ENCODE assay signal across 1 cellular context in the genomic region with DNA sequence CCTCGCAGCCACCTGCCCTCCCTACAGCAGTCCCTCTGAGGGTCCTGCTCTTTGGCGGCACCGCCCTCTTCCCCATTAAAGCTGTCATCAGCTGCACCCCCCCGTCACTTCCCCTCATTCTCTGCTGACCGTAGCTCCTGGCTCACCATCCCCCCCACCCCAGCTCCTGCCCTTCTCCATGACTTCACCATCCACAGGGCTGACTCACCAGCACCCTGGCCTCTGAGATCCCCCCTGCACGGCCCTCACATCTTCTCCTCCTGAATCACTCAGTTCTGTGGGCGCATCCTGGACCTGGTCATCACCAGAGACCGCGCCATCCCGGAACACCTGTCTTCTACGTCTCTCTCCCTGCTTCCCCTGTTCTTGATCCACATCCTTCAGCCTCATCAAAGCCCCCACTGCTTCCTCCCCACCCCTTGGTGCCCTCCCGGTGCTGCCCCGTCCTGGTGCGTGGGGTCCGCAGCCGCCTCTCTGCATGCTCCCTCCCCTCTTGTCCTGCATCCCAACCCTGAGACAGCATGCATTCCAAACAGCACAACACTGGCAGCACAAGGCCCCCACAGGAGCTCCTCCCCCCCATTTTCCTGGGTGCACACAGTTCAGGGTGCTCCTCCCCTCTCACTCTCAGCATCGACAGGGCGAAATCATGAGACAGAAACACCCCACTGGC.
TF ChIP-seq lines count a peak whose summit lies in the region.

No MANE protein-coding gene starts in this region.

TF ChIP-seq in HepG2, 621 proteins besides CTCF, POLR2A, EP300 and RAD21:
- TF ChIP-seq SRSF9 (IDR thresholded peaks at IDR 0.05; ENCODE audit: borderline replicate concordance, insufficient read depth, low read depth, low read length, poor library complexity, severe bottlenecking) (no peak), ARHGAP35 (CRISPR knock-in tag; IDR thresholded peaks at IDR 0.05; ENCODE audit: borderline replicate concordance) (no peak), ZFP1 (CRISPR knock-in tag; IDR thresholded peaks at IDR 0.05) (no peak), ONECUT2 (CRISPR knock-in tag; IDR thresholded peaks at IDR 0.05) (no peak), MXI1 (IDR thresholded peaks at IDR 0.05; ENCODE audit: borderline replicate concordance, low read depth, low read length) (no peak), ZNF431 (CRISPR knock-in tag; IDR thresholded peaks at IDR 0.05; ENCODE audit: borderline replicate concordance, low read depth) (no peak), ZNF546 (CRISPR knock-in tag; conservative IDR thresholded peaks at IDR 0.05) (no peak), FOXA1 (IDR thresholded peaks at IDR 0.05) (no peak), FOXA1 (CRISPR knock-in tag; IDR thresholded peaks at IDR 0.05) (no peak), ZNF709 (CRISPR knock-in tag; IDR thresholded peaks at IDR 0.05) (no peak), ZNF331 (CRISPR knock-in tag; IDR thresholded peaks at IDR 0.05) (no peak)
- TF ChIP-seq, protein P1, sequence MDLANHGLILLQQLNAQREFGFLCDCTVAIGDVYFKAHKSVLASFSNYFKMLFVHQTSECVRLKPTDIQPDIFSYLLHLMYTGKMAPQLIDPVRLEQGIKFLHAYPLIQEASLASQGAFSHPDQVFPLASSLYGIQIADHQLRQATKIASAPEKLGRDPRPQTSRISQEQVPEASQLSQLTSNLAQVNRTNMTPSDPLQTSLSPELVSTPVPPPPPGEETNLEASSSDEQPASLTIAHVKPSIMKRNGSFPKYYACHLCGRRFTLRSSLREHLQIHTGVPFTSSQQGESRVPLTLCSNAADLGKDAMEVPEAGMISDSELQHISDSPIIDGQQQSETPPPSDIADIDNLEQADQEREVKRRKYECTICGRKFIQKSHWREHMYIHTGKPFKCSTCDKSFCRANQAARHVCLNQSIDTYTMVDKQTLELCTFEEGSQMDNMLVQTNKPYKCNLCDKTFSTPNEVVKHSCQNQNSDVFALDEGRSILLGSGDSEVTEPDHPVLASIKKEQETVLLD (CRISPR knock-in tag; IDR thresholded peaks at IDR 0.05; ENCODE audit: low read depth): no peak
- TF ChIP-seq, protein P2, sequence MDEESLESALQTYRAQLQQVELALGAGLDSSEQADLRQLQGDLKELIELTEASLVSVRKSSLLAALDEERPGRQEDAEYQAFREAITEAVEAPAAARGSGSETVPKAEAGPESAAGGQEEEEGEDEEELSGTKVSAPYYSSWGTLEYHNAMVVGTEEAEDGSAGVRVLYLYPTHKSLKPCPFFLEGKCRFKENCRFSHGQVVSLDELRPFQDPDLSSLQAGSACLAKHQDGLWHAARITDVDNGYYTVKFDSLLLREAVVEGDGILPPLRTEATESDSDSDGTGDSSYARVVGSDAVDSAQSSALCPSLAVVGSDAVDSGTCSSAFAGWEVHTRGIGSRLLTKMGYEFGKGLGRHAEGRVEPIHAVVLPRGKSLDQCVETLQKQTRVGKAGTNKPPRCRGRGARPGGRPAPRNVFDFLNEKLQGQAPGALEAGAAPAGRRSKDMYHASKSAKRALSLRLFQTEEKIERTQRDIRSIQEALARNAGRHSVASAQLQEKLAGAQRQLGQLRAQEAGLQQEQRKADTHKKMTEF (CRISPR knock-in tag; IDR thresholded peaks at IDR 0.05): no peak
- TF ChIP-seq, protein P3, sequence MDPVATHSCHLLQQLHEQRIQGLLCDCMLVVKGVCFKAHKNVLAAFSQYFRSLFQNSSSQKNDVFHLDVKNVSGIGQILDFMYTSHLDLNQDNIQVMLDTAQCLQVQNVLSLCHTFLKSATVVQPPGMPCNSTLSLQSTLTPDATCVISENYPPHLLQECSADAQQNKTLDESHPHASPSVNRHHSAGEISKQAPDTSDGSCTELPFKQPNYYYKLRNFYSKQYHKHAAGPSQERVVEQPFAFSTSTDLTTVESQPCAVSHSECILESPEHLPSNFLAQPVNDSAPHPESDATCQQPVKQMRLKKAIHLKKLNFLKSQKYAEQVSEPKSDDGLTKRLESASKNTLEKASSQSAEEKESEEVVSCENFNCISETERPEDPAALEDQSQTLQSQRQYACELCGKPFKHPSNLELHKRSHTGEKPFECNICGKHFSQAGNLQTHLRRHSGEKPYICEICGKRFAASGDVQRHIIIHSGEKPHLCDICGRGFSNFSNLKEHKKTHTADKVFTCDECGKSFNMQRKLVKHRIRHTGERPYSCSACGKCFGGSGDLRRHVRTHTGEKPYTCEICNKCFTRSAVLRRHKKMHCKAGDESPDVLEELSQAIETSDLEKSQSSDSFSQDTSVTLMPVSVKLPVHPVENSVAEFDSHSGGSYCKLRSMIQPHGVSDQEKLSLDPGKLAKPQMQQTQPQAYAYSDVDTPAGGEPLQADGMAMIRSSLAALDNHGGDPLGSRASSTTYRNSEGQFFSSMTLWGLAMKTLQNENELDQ (CRISPR knock-in tag; IDR thresholded peaks at IDR 0.05; ENCODE audit: borderline replicate concordance): no peak
